Comparison of ENCODE assay signal across 11 cellular contexts in genomic region chr9:99134893-99135341, GRCh38. TPM values are rescaled to one million over a fixed set of nuclear protein-coding genes. Genes with fewer than 3 reads are reported as not detected.
DNase-seq lines count a peak whose midpoint lies in the region; ATAC-seq and TF ChIP-seq lines count a peak whose summit lies in the region.
"Had no signal": no experiment of that assay in that cellular context is flagged by ENCODE, and none has a peak within 500 bp of the region (broad histone marks: within the 10 kb centered on the region; RNA-seq: fewer than 3 reads in every experiment).

No MANE protein-coding gene starts in this region.

- CTCF ChIA-PET in activated CD4-positive, alpha-beta T cell treated with anti-CD3 and anti-CD28 coated beads, Interleukin-2, amount 10 ng/mL, durations not matched to agents 7 days and 5 days (lab: Charles Lee), result interaction anchor here (1.5 to 1.6 kb wide), 2 partner anchors 12 to 21 kb away, joined by 3 read pairs; no protein-coding TSS in a partner anchor

- peak; percentile 65 for ATAC-seq in stimulated activated effector memory CD8-positive, alpha-beta T cell treated with anti-CD3 and anti-CD28 coated beads, Interleukin-12 subunit alpha, Interleukin-12 subunit beta, amount 100 ng/mL, for 72 hours
- ATAC-seq in sciatic nerve, result no peak
- ATAC-seq: left lung, upper lobe of right lung had no signal

- intact Hi-C loops in sciatic nerve (cut with DNase I), result no loop called here

- no peaks in the 10 kb centered on the region for H3K9me3 Mint-ChIP-seq in activated CD4-positive, alpha-beta T cell treated with anti-CD3 and anti-CD28 coated beads, Interleukin-2, amount 10 ng/mL, durations not matched to agents 7 days and 5 days
- no peaks in the 10 kb centered on the region for H3K9me3 Mint-ChIP-seq in stimulated activated effector memory CD8-positive, alpha-beta T cell treated with anti-CD3 and anti-CD28 coated beads, Interleukin-12 subunit alpha, Interleukin-12 subunit beta, amount 100 ng/mL, for 72 hours

- no peaks in the 10 kb centered on the region for H3K27me3 Mint-ChIP-seq in activated CD4-positive, alpha-beta T cell treated with anti-CD3 and anti-CD28 coated beads, Interleukin-2, amount 10 ng/mL, durations not matched to agents 7 days and 5 days

- in situ Hi-C loops in GM13976 (cut with MboI; ENCODE audit: low sequenced_read_pairs, unreplicated experiment), result loop anchor here (10.0 kb wide), 1 partner anchor 150 kb away; no protein-coding TSS in a partner anchor

- no peak for TF ChIP-seq CTCF in GM13976 (IDR thresholded peaks at IDR 0.05; ENCODE audit: borderline replicate concordance, control extremely low read depth, extremely low read depth, insufficient read depth, missing control alignments)

- peak overlapping the region; percentile 57 for H3K4me3 Mint-ChIP-seq in activated CD4-positive, alpha-beta T cell treated with anti-CD3 and anti-CD28 coated beads, Interleukin-2, amount 10 ng/mL, durations not matched to agents 7 days and 5 days
- no peak overlapping the region for H3K4me3 Mint-ChIP-seq in stimulated activated effector memory CD8-positive, alpha-beta T cell treated with anti-CD3 and anti-CD28 coated beads, Interleukin-12 subunit alpha, Interleukin-12 subunit beta, amount 100 ng/mL, for 72 hours

- peak; percentile 66 for DNase-seq in activated CD4-positive, alpha-beta T cell treated with anti-CD3 and anti-CD28 coated beads, Interleukin-2, amount 10 ng/mL, durations not matched to agents 7 days and 5 days
- no peak for DNase-seq in activated CD4-positive, alpha-beta T cell treated with anti-CD3 and anti-CD28 coated beads for 1 hour
- DNase-seq in NCI-H226 (peak; percentile 47), cerebellum (ENCODE audit: low spot score) (peak; percentile 59), NCI-H1105 (lab: John Stamatoyannopoulos, UW) (no peak), GM13976 (ENCODE audit: low spot score) (no peak), sciatic nerve (ENCODE audit: low spot score) (no peak)
- no peak for DNase-seq in stimulated activated effector memory CD8-positive, alpha-beta T cell treated with anti-CD3 and anti-CD28 coated beads, Interleukin-12 subunit alpha, Interleukin-12 subunit beta, amount 100 ng/mL, for 72 hours (ENCODE audit: low spot score in 2 of 2)
- DNase-seq: left lung; stimulated activated CD4-positive, alpha-beta T cell treated with anti-CD3 and anti-CD28 coated beads, Interleukin-12 subunit alpha, Interleukin-12 subunit beta, amount 100 ng/mL, for 4 hours; upper lobe of right lung had no signal

- H3K27ac Mint-ChIP-seq in activated CD4-positive, alpha-beta T cell treated with anti-CD3 and anti-CD28 coated beads, Interleukin-2, amount 10 ng/mL, durations not matched to agents 7 days and 5 days, result peak overlapping the region; percentile 88
- H3K27ac Mint-ChIP-seq in stimulated activated effector memory CD8-positive, alpha-beta T cell treated with anti-CD3 and anti-CD28 coated beads, Interleukin-12 subunit alpha, Interleukin-12 subunit beta, amount 100 ng/mL, for 72 hours, result no peak overlapping the region

- H3K4me1 Mint-ChIP-seq in activated CD4-positive, alpha-beta T cell treated with anti-CD3 and anti-CD28 coated beads, Interleukin-2, amount 10 ng/mL, durations not matched to agents 7 days and 5 days, result peaks cover 76% of the 10 kb centered on the region
- H3K4me1 Mint-ChIP-seq in stimulated activated effector memory CD8-positive, alpha-beta T cell treated with anti-CD3 and anti-CD28 coated beads, Interleukin-12 subunit alpha, Interleukin-12 subunit beta, amount 100 ng/mL, for 72 hours, result peaks cover 59% of the 10 kb centered on the region

- H3K36me3 Mint-ChIP-seq in activated CD4-positive, alpha-beta T cell treated with anti-CD3 and anti-CD28 coated beads, Interleukin-2, amount 10 ng/mL, durations not matched to agents 7 days and 5 days (ENCODE audit: low read depth), result peaks cover 78% of the 10 kb centered on the region
- peaks cover 86% of the 10 kb centered on the region for H3K36me3 Mint-ChIP-seq in stimulated activated effector memory CD8-positive, alpha-beta T cell treated with anti-CD3 and anti-CD28 coated beads, Interleukin-12 subunit alpha, Interleukin-12 subunit beta, amount 100 ng/mL, for 72 hours

- POLR2A ChIA-PET in activated CD4-positive, alpha-beta T cell treated with anti-CD3 and anti-CD28 coated beads, Interleukin-2, amount 10 ng/mL, durations not matched to agents 7 days and 5 days (lab: Charles Lee), result interaction anchor here (1.2 to 1.3 kb wide), 2 partner anchors 22 to 30 kb away, joined by 3 to 4 read pairs; partner anchors contain the start of gene TGFBR1

RNA-seq across cellular contexts. Expression of gene TGFBR1, which starts 30.0 kb away (rescaled TPM):
- total RNA-seq in activated CD4-positive, alpha-beta T cell treated with anti-CD3 and anti-CD28 coated beads, Interleukin-2, amount 10 ng/mL, durations not matched to agents 7 days and 5 days, result 10 to 100 TPM; 60.7 to 71.2 TPM
- 51.7 TPM for total RNA-seq in cerebellum
- 71.3 TPM for total RNA-seq in sciatic nerve

Comparison
In these comparisons a context has a peak if more than half of its experiments do, and no peak if none do; other contexts are left out.
1. DNase-seq: peak in activated CD4-positive, alpha-beta T cell treated with anti-CD3 and anti-CD28 coated beads, Interleukin-2, amount 10 ng/mL, durations not matched to agents 7 days and 5 days (single experiment), NCI-H226 (single experiment) and cerebellum (single experiment); none in activated CD4-positive, alpha-beta T cell treated with anti-CD3 and anti-CD28 coated beads for 1 hour (single experiment), stimulated activated effector memory CD8-positive, alpha-beta T cell treated with anti-CD3 and anti-CD28 coated beads, Interleukin-12 subunit alpha, Interleukin-12 subunit beta, amount 100 ng/mL, for 72 hours (0 of 2), NCI-H1105 (single experiment), GM13976 (single experiment) and sciatic nerve (single experiment).